6 cellular contexts compared by ENCODE assay signal in genomic region chr16:383326-384020, GRCh38. TPM values are rescaled to one million over a fixed set of nuclear protein-coding genes. Genes with fewer than 3 reads are reported as not detected.
DNase-seq lines count a peak whose midpoint lies in the region; ATAC-seq and TF ChIP-seq lines count a peak whose summit lies in the region.

No MANE protein-coding gene starts in this region.

- no peaks in the 10 kb centered on the region for H3K9me3 Mint-ChIP-seq in dendritic cell treated with granulocyte-macrophage colony-stimulating factor and Interleukin-4, amounts not matched to agents 40 ng/mL and 50 ng/mL, for 4 days

- peak overlapping the region; percentile 86 to 97 for H3K27ac ChIP-seq in prostate gland

- ATAC-seq in HG02973 (IDR thresholded peaks at IDR 0.05; ENCODE audit: unreplicated experiment), result no peak

- peaks cover 43% of the 10 kb centered on the region for H3K4me1 Mint-ChIP-seq in dendritic cell treated with granulocyte-macrophage colony-stimulating factor and Interleukin-4, amounts not matched to agents 40 ng/mL and 50 ng/mL, for 4 days (ENCODE audit: low read depth)

- H3K36me3 ChIP-seq in prostate gland, result no peaks in the 10 kb centered on the region

- H3K27me3 Mint-ChIP-seq in dendritic cell treated with granulocyte-macrophage colony-stimulating factor and Interleukin-4, amounts not matched to agents 40 ng/mL and 50 ng/mL, for 4 days, result peaks cover 8% of the 10 kb centered on the region

- peak; percentile 77 for DNase-seq in activated CD8-positive, alpha-beta memory T cell treated with anti-CD3 and anti-CD28 coated beads for 24 hours
- no peak for DNase-seq in activated CD8-positive, alpha-beta memory T cell treated with anti-CD3 and anti-CD28 coated beads, Interleukin-2, amount 50 U/mL, for 48 hours
- DNase-seq in prostate gland (ENCODE audit: low spot score) (peak; percentile 76), DMS114 treated with DMSO at 0.1 percent for 48 hours (lab: John Stamatoyannopoulos, UW; ENCODE audit: unreplicated experiment) (no peak)

- WGBS in prostate gland, result 29% methylated on average over 33 of the region's 33 CpGs

- H3K4me3 Mint-ChIP-seq in dendritic cell treated with granulocyte-macrophage colony-stimulating factor and Interleukin-4, amounts not matched to agents 40 ng/mL and 50 ng/mL, for 4 days, result peak overlapping the region; percentile 89

- intact Hi-C loops in dendritic cell treated with granulocyte-macrophage colony-stimulating factor and Interleukin-4, amounts not matched to agents 40 ng/mL and 50 ng/mL, for 4 days (cut with micrococcal nuclease), result no loop called here
- intact Hi-C loops in prostate gland (cut with DNase I), result no loop called here

- H3K36me3 Mint-ChIP-seq in dendritic cell treated with granulocyte-macrophage colony-stimulating factor and Interleukin-4, amounts not matched to agents 40 ng/mL and 50 ng/mL, for 4 days (ENCODE audit: low read depth), result peaks cover 21% of the 10 kb centered on the region

- H3K27me3 ChIP-seq in prostate gland (replicated peaks; ENCODE audit: insufficient read depth), result no peaks in the 10 kb centered on the region

- H3K4me1 ChIP-seq in prostate gland (replicated peaks), result peaks cover 14% of the 10 kb centered on the region

- peak overlapping the region; percentile 72 to 92 for H3K4me3 ChIP-seq in prostate gland

- TF ChIP-seq CTCF in prostate gland (IDR thresholded peaks at IDR 0.05), result no peak

- H3K9me3 ChIP-seq in prostate gland, result no peaks in the 10 kb centered on the region

- peak; percentile 69 for TF ChIP-seq POLR2A in prostate gland (IDR thresholded peaks at IDR 0.05)

- H3K27ac Mint-ChIP-seq in dendritic cell treated with granulocyte-macrophage colony-stimulating factor and Interleukin-4, amounts not matched to agents 40 ng/mL and 50 ng/mL, for 4 days, result peak overlapping the region; percentile 74

RNA-seq across cellular contexts. Expression of gene PGAP6, which starts 1.7 kb away (rescaled TPM):
- 100 to 1,000 TPM in 1 of 2 donors, 10 to 100 TPM in 1; 36.8 to 207 TPM for total RNA-seq in prostate gland

RNA-seq across cellular contexts. Expression of gene MRPL28, which starts 13.1 kb away (rescaled TPM):
- 10 to 100 TPM; 83.4 to 84.3 TPM for total RNA-seq in prostate gland

RNA-seq across cellular contexts. Expression of gene NME4, which starts 13.5 kb away (rescaled TPM):
- 100 to 1,000 TPM; 137 to 185 TPM for total RNA-seq in prostate gland

RNA-seq across cellular contexts. Expression of gene DECR2, which starts 18.2 kb away (rescaled TPM):
- 10 to 100 TPM; 23.7 to 38.5 TPM for total RNA-seq in prostate gland

RNA-seq across cellular contexts. Expression of gene AXIN1, which starts 30.9 kb away (rescaled TPM):
- 10 to 100 TPM; 31.2 to 35.2 TPM for total RNA-seq in prostate gland

Comparison
In these comparisons a context has a peak if more than half of its experiments do, and no peak if none do; other contexts are left out.
1. DNase-seq: peak in activated CD8-positive, alpha-beta memory T cell treated with anti-CD3 and anti-CD28 coated beads for 24 hours (single experiment) and prostate gland (single experiment); none in activated CD8-positive, alpha-beta memory T cell treated with anti-CD3 and anti-CD28 coated beads, Interleukin-2, amount 50 U/mL, for 48 hours (single experiment) and DMS114 treated with DMSO at 0.1 percent for 48 hours (single experiment).